1 cellular context compared by ENCODE assay signal in genomic region chr10:67884313-67884841, GRCh38.
TF ChIP-seq lines count a peak whose summit lies in the region.

SIRT1 (plus strand) TSS chr10:67884656; CDS start chr10:67884722, 66 bp downstream.

TF ChIP-seq in HEK293, 187 proteins besides CTCF, POLR2A, EP300 and RAD21 (continued from another document and continues in another):
- TF ChIP-seq ATF2 (tag by site-specific recombination; IDR thresholded peaks at IDR 0.05; ENCODE audit: low read depth) (no peak), ZNF843 (tag by site-specific recombination; IDR thresholded peaks at IDR 0.05) (peak; percentile 70; the same call in 1 of the 2 replicates), ZEB2 (tag by site-specific recombination; IDR thresholded peaks at IDR 0.05) (peak; percentile 81), BCL11A (tag by site-specific recombination; IDR thresholded peaks at IDR 0.05; ENCODE audit: low read depth) (peak; percentile 72; the same call in 1 of the 2 replicates), ZNF600 (tag by site-specific recombination; IDR thresholded peaks at IDR 0.05) (peak; percentile 86), HOXC10 (CRISPR knock-in tag; IDR thresholded peaks at IDR 0.05) (no peak; the same call in 1 of the 2 replicates), ZNF18 (tag by site-specific recombination; IDR thresholded peaks at IDR 0.05) (0 out of 2 replicates have a peak, but pooled peaks have one; percentile 18), ZFHX2 (tag by site-specific recombination; conservative IDR thresholded peaks at IDR 0.05) (peak; percentile 99), GLIS2 (tag by site-specific recombination; IDR thresholded peaks at IDR 0.05) (peak; percentile 91), EGR2 (tag by site-specific recombination; IDR thresholded peaks at IDR 0.05; ENCODE audit: low read depth) (peak; percentile 97), TSHZ1 (tag by site-specific recombination; IDR thresholded peaks at IDR 0.05; ENCODE audit: borderline replicate concordance) (peak; percentile 58; the same call in 1 of the 2 replicates), ZSCAN18 (tag by site-specific recombination; IDR thresholded peaks at IDR 0.05) (no peak), PRDM2 (tag by site-specific recombination; IDR thresholded peaks at IDR 0.05; ENCODE audit: borderline replicate concordance) (no peak), ZSCAN5A (tag by site-specific recombination; IDR thresholded peaks at IDR 0.05) (peak; percentile 60; the same call in 1 of the 2 replicates), ZBTB17 (tag by site-specific recombination; IDR thresholded peaks at IDR 0.05) (peak; percentile 88), YY1 (tag by site-specific recombination; IDR thresholded peaks at IDR 0.05) (peak; percentile 69), PATZ1 (tag by site-specific recombination; IDR thresholded peaks at IDR 0.05) (peak; percentile 100), SP2 (tag by site-specific recombination; IDR thresholded peaks at IDR 0.05) (peak; percentile 74), ZNF202 (tag by site-specific recombination; IDR thresholded peaks at IDR 0.05; ENCODE audit: borderline replicate concordance) (no peak), ZBTB1 (tag by site-specific recombination; IDR thresholded peaks at IDR 0.05) (peak; percentile 93; the same call in 1 of the 2 replicates), ZNF785 (tag by site-specific recombination; IDR thresholded peaks at IDR 0.05) (0 out of 2 replicates have a peak, but pooled peaks have one; percentile 28), ZNF132 (tag by site-specific recombination; IDR thresholded peaks at IDR 0.05; ENCODE audit: borderline replicate concordance) (no peak), ZNF423 (tag by site-specific recombination; IDR thresholded peaks at IDR 0.05) (0 out of 2 replicates have a peak, but pooled peaks have one; percentile 56), ZNF692 (tag by site-specific recombination; IDR thresholded peaks at IDR 0.05) (peak; percentile 59), PBX3 (CRISPR knock-in tag; IDR thresholded peaks at IDR 0.05) (peak; percentile 62; the same call in 1 of the 2 replicates), ZNF398 (tag by site-specific recombination; IDR thresholded peaks at IDR 0.05) (peak; percentile 85), ELK4 (IDR thresholded peaks at IDR 0.05; ENCODE audit: borderline replicate concordance, low read depth, low read length) (no peak)
